In the genomic region with DNA sequence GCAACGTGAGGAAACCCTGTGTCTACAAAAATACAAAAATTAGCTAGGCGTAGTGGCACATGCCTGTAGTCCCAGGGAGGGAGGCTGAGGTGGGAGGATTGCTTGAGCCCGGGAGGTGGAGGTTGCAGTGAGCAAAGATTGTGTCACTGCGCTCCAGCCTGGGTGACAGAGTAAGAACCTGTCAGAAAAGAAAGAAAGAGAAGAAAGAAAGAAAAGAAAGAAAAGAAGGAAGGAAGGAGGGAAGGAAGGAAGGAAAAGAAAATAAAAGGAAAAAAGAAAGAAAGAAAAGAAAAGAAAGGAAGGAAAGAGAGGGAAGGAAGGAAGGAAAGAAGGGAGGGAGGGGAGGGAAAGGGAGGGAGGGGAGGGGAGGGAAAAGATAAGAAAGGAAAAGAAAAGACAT, we compare ENCODE assay signal across 1 cellular context.
TF ChIP-seq lines count a peak whose summit lies in the region.

No MANE protein-coding gene starts in this region.

TF ChIP-seq in K562, 482 proteins besides CTCF, POLR2A, EP300 and RAD21 (continued from another document):
- TF ChIP-seq, protein P1, sequence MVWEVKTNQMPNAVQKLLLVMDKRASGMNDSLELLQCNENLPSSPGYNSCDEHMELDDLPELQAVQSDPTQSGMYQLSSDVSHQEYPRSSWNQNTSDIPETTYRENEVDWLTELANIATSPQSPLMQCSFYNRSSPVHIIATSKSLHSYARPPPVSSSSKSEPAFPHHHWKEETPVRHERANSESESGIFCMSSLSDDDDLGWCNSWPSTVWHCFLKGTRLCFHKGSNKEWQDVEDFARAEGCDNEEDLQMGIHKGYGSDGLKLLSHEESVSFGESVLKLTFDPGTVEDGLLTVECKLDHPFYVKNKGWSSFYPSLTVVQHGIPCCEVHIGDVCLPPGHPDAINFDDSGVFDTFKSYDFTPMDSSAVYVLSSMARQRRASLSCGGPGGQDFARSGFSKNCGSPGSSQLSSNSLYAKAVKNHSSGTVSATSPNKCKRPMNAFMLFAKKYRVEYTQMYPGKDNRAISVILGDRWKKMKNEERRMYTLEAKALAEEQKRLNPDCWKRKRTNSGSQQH (CRISPR knock-in tag; IDR thresholded peaks at IDR 0.05), result peak; percentile 61; the same call in 1 of the 2 replicates
- TF ChIP-seq, protein P2, sequence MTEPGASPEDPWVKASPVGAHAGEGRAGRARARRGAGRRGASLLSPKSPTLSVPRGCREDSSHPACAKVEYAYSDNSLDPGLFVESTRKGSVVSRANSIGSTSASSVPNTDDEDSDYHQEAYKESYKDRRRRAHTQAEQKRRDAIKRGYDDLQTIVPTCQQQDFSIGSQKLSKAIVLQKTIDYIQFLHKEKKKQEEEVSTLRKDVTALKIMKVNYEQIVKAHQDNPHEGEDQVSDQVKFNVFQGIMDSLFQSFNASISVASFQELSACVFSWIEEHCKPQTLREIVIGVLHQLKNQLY (CRISPR knock-in tag; conservative IDR thresholded peaks at IDR 0.05), result no peak
- TF ChIP-seq ZNF23 (CRISPR knock-in tag; IDR thresholded peaks at IDR 0.05) (no peak), KDM1A (IDR thresholded peaks at IDR 0.05) (0 out of 4 replicates have a peak, but pooled peaks of 1 of the 2 experiments have one; percentile 35)
